ENCODE assay signal across 24 cellular contexts in the genomic region with DNA sequence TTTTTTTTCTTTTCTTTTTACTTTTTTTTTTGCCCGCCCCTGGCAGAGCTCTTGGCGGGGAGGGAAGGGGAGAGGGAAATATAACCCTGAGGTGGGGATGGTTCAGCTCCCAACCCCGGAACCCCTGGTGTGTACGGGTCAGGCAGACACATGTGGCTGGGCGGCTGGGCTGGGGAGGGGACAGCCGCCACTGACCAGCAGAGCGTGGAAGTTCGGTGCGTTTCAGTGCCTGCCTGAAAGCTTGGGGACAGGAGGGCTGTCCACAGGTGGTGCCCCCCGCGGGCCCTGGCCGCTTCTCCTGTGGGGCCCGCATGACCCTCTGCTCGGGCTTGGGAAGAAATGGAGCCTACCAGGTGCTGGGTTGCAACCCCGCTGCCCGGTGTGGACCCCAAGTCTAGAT. TPM values are rescaled to one million over a fixed set of nuclear protein-coding genes. Genes with fewer than 3 reads are reported as not detected.
DNase-seq lines count a peak whose midpoint lies in the region; ATAC-seq, FAIRE-seq and TF ChIP-seq lines count a peak whose summit lies in the region.
"Had no signal": no experiment of that assay in that cellular context is flagged by ENCODE, and none has a peak within 500 bp of the region (broad histone marks: within the 10 kb centered on the region; RNA-seq: fewer than 3 reads in every experiment).

No MANE protein-coding gene starts in this region.

- intact Hi-C loops in Caco-2 (cut with micrococcal nuclease; ENCODE audit: unreplicated experiment) (no loop called here), K562 (cut with micrococcal nuclease) (no loop called here), psoas muscle (cut with DNase I) (loop anchor here in 1 of 2 donors (5.0 kb wide), 1 partner anchor 37 kb away; no protein-coding TSS in a partner anchor)

- no peak overlapping the region for H3K27ac Mint-ChIP-seq in Caco-2 (ENCODE audit: unreplicated experiment)
- H3K27ac Mint-ChIP-seq: CD4-positive, CD25-positive, alpha-beta regulatory T cell; GM23338 had no signal

- no peak for TF ChIP-seq POLR2A in K562 (conservative IDR thresholded peaks at IDR 0.05)

- H3K9me3 ChIP-seq in Caco-2, result no peaks in the 10 kb centered on the region
- H3K9me3 ChIP-seq in K562 (replicated peaks; ENCODE audit: control insufficient read depth, insufficient read depth, low read depth, low read length), result no peaks in the 10 kb centered on the region
- no peaks in the 10 kb centered on the region for H3K9me3 ChIP-seq in psoas muscle
- H3K9me3 ChIP-seq: HAP-1 had no signal

- H3K27ac ChIP-seq in K562 (ENCODE audit: extremely low read depth, low read depth, low read length), result no peak overlapping the region
- H3K27ac ChIP-seq in psoas muscle, result peak overlapping the region; percentile 30
- H3K27ac ChIP-seq: HL-60 had no signal

- TF ChIP-seq CTCF in Caco-2 (IDR thresholded peaks at IDR 0.05; ENCODE audit: insufficient read depth in 1 of 2, low read depth in 1 of 2, low read length in 1 of 2, severe bottlenecking in 1 of 2, unreplicated experiment in 1 of 2), result no peak
- no peak for TF ChIP-seq CTCF in K562 (IDR thresholded peaks at IDR 0.05 in 2 of 3, conservative IDR thresholded peaks at IDR 0.05 in 1 of 3; ENCODE audit: insufficient read depth in 2 of 3, low read depth in 1 of 3, low read length in 3 of 3)
- TF ChIP-seq CTCF in psoas muscle (IDR thresholded peaks at IDR 0.05), result no peak

- TF ChIP-seq RAD21 in Ishikawa (IDR thresholded peaks at IDR 0.05; ENCODE audit: low read depth) (no peak), K562 (CRISPR knock-in tag; conservative IDR thresholded peaks at IDR 0.05 in 1 of 2, IDR thresholded peaks at IDR 0.05 in 1 of 2) (no peak)

- H3K36me3 ChIP-seq in Caco-2 (ENCODE audit: control insufficient read depth, insufficient read depth, low read length) (no peaks in the 10 kb centered on the region), K562 (ENCODE audit: control insufficient read depth, insufficient read depth, low read length) (peaks cover 28% of the 10 kb centered on the region; the same call in 2 of the 3 replicates), psoas muscle (ENCODE audit: insufficient read depth in 1 of 2, low read depth in 1 of 2) (peaks cover 0 to 47% of the 10 kb centered on the region in 2 donors)

- 91% methylated on average over 13 of the region's 16 CpGs for WGBS in K562 (ENCODE audit: insufficient coverage, low coverage, missing lambda C conversion rate)
- 92 to 94% (median 92%) methylated on average over 14 to 16 of the region's 16 CpGs for WGBS in psoas muscle, 3 donors

- in situ Hi-C loops in K562 (cut with MboI), result no loop called here

- no peak overlapping the region for H3K4me3 Mint-ChIP-seq in Caco-2 (ENCODE audit: unreplicated experiment)
- H3K4me3 Mint-ChIP-seq: CD4-positive, CD25-positive, alpha-beta regulatory T cell; GM23338 had no signal

- peaks cover 23% of the 10 kb centered on the region for H3K36me3 Mint-ChIP-seq in Caco-2 (ENCODE audit: insufficient read depth, unreplicated experiment)

- BruUV-seq in Caco-2 (replicated peaks; lab: Mats Ljungman, UMichigan) (TSS peak; percentile 91), K562 (replicated peaks; lab: Mats Ljungman, UMichigan) (TSS peak; percentile 93)

- H3K27me3 Mint-ChIP-seq in Caco-2 (ENCODE audit: insufficient read depth, unreplicated experiment), result no peaks in the 10 kb centered on the region
- H3K27me3 Mint-ChIP-seq: CD4-positive, CD25-positive, alpha-beta regulatory T cell had no signal

- H3K4me2 ChIP-seq in K562 (ENCODE audit: insufficient read depth, low read length), result no peak overlapping the region
- H3K4me2 ChIP-seq: GM23338 had no signal

- no peaks in the 10 kb centered on the region for H3K9me1 ChIP-seq in K562 (ENCODE audit: control insufficient read depth, insufficient read depth, low read length)

- H4K20me1 ChIP-seq in K562 (replicated peaks; ENCODE audit: control insufficient read depth, insufficient read depth, low read length), result no peaks in the 10 kb centered on the region; the same call in 1 of the 2 replicates

- FAIRE-seq in K562 (lab: Jason Lieb, UNC), result no peak

- H3K27me3 ChIP-seq in Caco-2 (replicated peaks; ENCODE audit: control insufficient read depth, insufficient read depth, low read length) (no peaks in the 10 kb centered on the region), K562 (ENCODE audit: control insufficient read depth in 2 of 2, insufficient read depth in 2 of 2, low read length in 2 of 2) (no peaks in the 10 kb centered on the region), psoas muscle (ENCODE audit: insufficient read depth in 3 of 3, low read length in 2 of 3) (no peaks in the 10 kb centered on the region)

- CTCF ChIA-PET in Caco-2 (lab: Charles Lee) (no interaction called here), K562 (lab: Yijun Ruan, JAX; ENCODE audit: low intra/inter-chr PET ratio) (no interaction called here)

- no peaks in the 10 kb centered on the region for H3K4me1 Mint-ChIP-seq in Caco-2 (ENCODE audit: low read depth, unreplicated experiment)
- H3K4me1 Mint-ChIP-seq: CD4-positive, CD25-positive, alpha-beta regulatory T cell had no signal

- TF ChIP-seq EP300 in Ishikawa (IDR thresholded peaks at IDR 0.05; ENCODE audit: borderline replicate concordance), result peak; percentile 32; the same call in 1 of the 2 replicates
- TF ChIP-seq EP300 in K562 (IDR thresholded peaks at IDR 0.05; ENCODE audit: low read length), result no peak

- H3K9me3 Mint-ChIP-seq in Caco-2 (ENCODE audit: unreplicated experiment), result no peaks in the 10 kb centered on the region

- no peak overlapping the region for H2AFZ ChIP-seq in K562 (ENCODE audit: low read depth, low read length)
- H2AFZ ChIP-seq: GM23338 had no signal

- H3K4me3 ChIP-seq in Caco-2 (ENCODE audit: low read depth, low read length), result no peak overlapping the region
- H3K4me3 ChIP-seq in K562, result no peak overlapping the region
- H3K4me3 ChIP-seq in psoas muscle, result no peak overlapping the region
- H3K4me3 ChIP-seq: GM23338, HAP-1 had no signal

- DNase-seq in Caco-2, result no peak
- no peak for DNase-seq in K562 (ENCODE audit: extremely low read depth in 1 of 4, low spot score in 3 of 4)
- DNase-seq in psoas muscle, result no peak
- DNase-seq in SIG-M5 treated with dmso at 0.1 percent for 504 hours (lab: John Stamatoyannopoulos, UW; ENCODE audit: unreplicated experiment), result no peak
- DNase-seq: CD4-positive, CD25-positive, alpha-beta regulatory T cell; DMS 273 treated with DMSO at 0.1 percent for 48 hours; DND-41; MV-4-11; NCI-H1105 treated with DMSO at 0.1 percent for 48 hours; NCI-H1694; NCI-H2081; NCI-H2171; NCI-H345; NCI-H524 treated with DMSO at 0.1 percent for 48 hours; NCI-H82; RPMI8226; SIG-M5 had no signal

- ATAC-seq in K562, result no peak
- ATAC-seq in psoas muscle, result no peak
- ATAC-seq in GM21619 (IDR thresholded peaks at IDR 0.05; ENCODE audit: unreplicated experiment), result no peak
- no peak for ATAC-seq in HG03095 (IDR thresholded peaks at IDR 0.05; ENCODE audit: unreplicated experiment)
- ATAC-seq: GM23338, SK-N-SH treated with all-trans-retinoic acid at 6 μM for 48 hours had no signal

- POLR2A ChIA-PET in Caco-2 (lab: Charles Lee), result no interaction called here
- POLR2A ChIA-PET in K562 (lab: Yijun Ruan, JAX), result no interaction called here

- peaks cover 8% of the 10 kb centered on the region for H3K4me1 ChIP-seq in Caco-2
- H3K4me1 ChIP-seq in K562 (replicated peaks in 1 of 2; ENCODE audit: control insufficient read depth in 2 of 2, insufficient read depth in 2 of 2, low read length in 2 of 2), result peaks cover 12 to 50% of the 10 kb centered on the region in 2 experiments; a peak in 4 of 5 replicates
- H3K4me1 ChIP-seq in psoas muscle, result peaks cover 22% of the 10 kb centered on the region

- H3K79me2 ChIP-seq in K562 (ENCODE audit: control insufficient read depth, insufficient read depth, low read length), result no peaks in the 10 kb centered on the region; the same call in 2 of the 3 replicates

- no peak overlapping the region for H3K9ac ChIP-seq in K562 (ENCODE audit: insufficient read depth in 1 of 2, low read depth in 2 of 2, low read length in 2 of 2)

RNA-seq across cellular contexts. Expression of a gene that starts 5.2 kb away (rescaled TPM):
- total RNA-seq in Caco-2 (2022) (106 and 109 TPM in 2 replicates), K562 (2014; rRNA removed) (131 and 143 TPM in 2 replicates), K562 (2014; rRNA removed; fragmentation: Illumina TruSeq; extraction: Trizol) (52.2 and 67.5 TPM in 2 replicates), K562 (2015; rRNA removed; fragmentation: Illumina TruSeq; extraction: Trizol) (81.6 and 83.0 TPM in 2 replicates), K562 (2021) (91.5 and 96.7 TPM in 2 replicates), psoas muscle (10 to 100 TPM; 11.4 to 24.0 (median 19.1) TPM)
- 55.1 and 137 TPM in 2 replicates for total RNA-seq in K562 (2011; cell fraction: chromatin; rRNA removed; ENCODE audit: low replicate concordance)
- total RNA-seq in K562 (2011; cell fraction: nucleolus; rRNA removed), result 204 and 212 TPM in 2 replicates
- total RNA-seq in K562 (2011; cell fraction: nucleoplasm; rRNA removed), result 127 and 144 TPM in 2 replicates
- polyA plus RNA-seq in K562 (2011; rRNA removed) (82.1 and 86.0 TPM in 2 replicates), K562 (2014; fragmentation: Illumina TruSeq; extraction: Trizol) (60.5 and 66.6 TPM in 2 replicates), K562 (2014; fragmentation: Nextera tagmentation; extraction: Ambion mirVana) (10 to 100 TPM in 1 of 2 experiments, 1 to 10 TPM in 1; 4.2 to 12.6 TPM), K562 (2014; rRNA removed) (141 and 166 TPM in 2 replicates), psoas muscle (100 to 1,000 TPM in 1 of 3 donors, 10 to 100 TPM in 2; 23.9 to 164 (median 40.0) TPM)
- polyA plus RNA-seq in K562 (2011; cell fraction: cytosol; rRNA removed), result 118 and 186 TPM in 2 replicates
- polyA plus RNA-seq in K562 (2011; cell fraction: nucleus; rRNA removed), result 46.8 and 51.5 TPM in 2 replicates
- 164 and 292 TPM in 2 replicates for polyA plus RNA-seq in K562 (2012)
- polyA minus RNA-seq in K562 (2011; rRNA and poly(A)+ RNA removed), result 17.9 and 26.4 TPM in 2 replicates
- 32.6 and 58.7 TPM in 2 replicates for polyA minus RNA-seq in K562 (2011; cell fraction: cytosol; rRNA and poly(A)+ RNA removed)
- polyA minus RNA-seq in K562 (2011; cell fraction: nucleus; rRNA and poly(A)+ RNA removed), result 14.4 and 24.1 TPM in 2 replicates

RNA-seq across cellular contexts. Expression of a gene that starts 36.0 kb away (rescaled TPM):
- total RNA-seq in Caco-2 (2022) (19.6 and 21.8 TPM in 2 replicates), K562 (2014; rRNA removed) (4.0 and 4.4 TPM in 2 replicates), K562 (2014; rRNA removed; fragmentation: Illumina TruSeq; extraction: Trizol) (4.3 and 4.6 TPM in 2 replicates), K562 (2015; rRNA removed; fragmentation: Illumina TruSeq; extraction: Trizol) (4.9 and 5.4 TPM in 2 replicates), K562 (2021) (6.5 and 9.3 TPM in 2 replicates), psoas muscle (1 to 10 TPM; 3.1 to 5.1 (median 3.8) TPM)
- total RNA-seq in K562 (2011; cell fraction: chromatin; rRNA removed; ENCODE audit: low replicate concordance), result 10.7 and 24.6 TPM in 2 replicates
- total RNA-seq in K562 (2011; cell fraction: nucleolus; rRNA removed), result 13.8 and 17.5 TPM in 2 replicates
- 10.7 and 12.8 TPM in 2 replicates for total RNA-seq in K562 (2011; cell fraction: nucleoplasm; rRNA removed)
- polyA plus RNA-seq in K562 (2011; rRNA removed) (5.7 and 8.0 TPM in 2 replicates), K562 (2014; fragmentation: Illumina TruSeq; extraction: Trizol) (6.6 and 7.3 TPM in 2 replicates), K562 (2014; fragmentation: Nextera tagmentation; extraction: Ambion mirVana) (1 to 10 TPM in 1 of 2 experiments, under 1 TPM in 1; 0.69 to 1.0 TPM), K562 (2014; rRNA removed) (6.8 and 7.3 TPM in 2 replicates), psoas muscle (1 to 10 TPM; 2.4 to 3.5 (median 2.8) TPM)
- 8.2 and 15.6 TPM in 2 replicates for polyA plus RNA-seq in K562 (2011; cell fraction: cytosol; rRNA removed)
- 3.0 and 4.8 TPM in 2 replicates for polyA plus RNA-seq in K562 (2011; cell fraction: nucleus; rRNA removed)
- polyA plus RNA-seq in K562 (2012), result 7.6 and 10.7 TPM in 2 replicates
- 4.5 and 8.6 TPM in 2 replicates for polyA minus RNA-seq in K562 (2011; rRNA and poly(A)+ RNA removed)
- 4.7 and 6.4 TPM in 2 replicates for polyA minus RNA-seq in K562 (2011; cell fraction: cytosol; rRNA and poly(A)+ RNA removed)
- polyA minus RNA-seq in K562 (2011; cell fraction: nucleus; rRNA and poly(A)+ RNA removed), result 3.0 and 4.6 TPM in 2 replicates

RNA-seq across cellular contexts. Expression of a gene that starts 48.3 kb away (rescaled TPM):
- total RNA-seq in Caco-2 (2022) (63.2 and 71.4 TPM in 2 replicates), K562 (2014; rRNA removed) (43.0 and 64.9 TPM in 2 replicates), K562 (2014; rRNA removed; fragmentation: Illumina TruSeq; extraction: Trizol) (12.7 and 16.0 TPM in 2 replicates), K562 (2015; rRNA removed; fragmentation: Illumina TruSeq; extraction: Trizol) (23.6 and 24.5 TPM in 2 replicates), K562 (2021) (60.0 and 66.7 TPM in 2 replicates), psoas muscle (10 to 100 TPM; 55.9 to 97.4 (median 78.6) TPM)
- total RNA-seq in K562 (2011; cell fraction: chromatin; rRNA removed; ENCODE audit: low replicate concordance), result 45.6 and 105 TPM in 2 replicates
- total RNA-seq in K562 (2011; cell fraction: nucleolus; rRNA removed), result 61.4 and 62.6 TPM in 2 replicates
- total RNA-seq in K562 (2011; cell fraction: nucleoplasm; rRNA removed), result 50.8 and 52.2 TPM in 2 replicates
- polyA plus RNA-seq in K562 (2011; rRNA removed) (5.4 and 7.1 TPM in 2 replicates), K562 (2014; fragmentation: Illumina TruSeq; extraction: Trizol) (33.5 and 50.1 TPM in 2 replicates), K562 (2014; fragmentation: Nextera tagmentation; extraction: Ambion mirVana) (1 to 10 TPM in 1 of 2 experiments, under 1 TPM in 1; 0.90 to 1.1 TPM), K562 (2014; rRNA removed) (27.8 and 30.6 TPM in 2 replicates), psoas muscle (100 to 1,000 TPM in 2 of 3 donors, 10 to 100 TPM in 1; 64.6 to 138 (median 108) TPM)
- 6.1 and 12.8 TPM in 2 replicates for polyA plus RNA-seq in K562 (2011; cell fraction: cytosol; rRNA removed)
- 9.6 and 23.4 TPM in 2 replicates for polyA plus RNA-seq in K562 (2011; cell fraction: nucleus; rRNA removed)
- polyA plus RNA-seq in K562 (2012), result 26.0 and 32.1 TPM in 2 replicates
- 4.6 and 8.5 TPM in 2 replicates for polyA minus RNA-seq in K562 (2011; rRNA and poly(A)+ RNA removed)
- polyA minus RNA-seq in K562 (2011; cell fraction: cytosol; rRNA and poly(A)+ RNA removed), result 17.6 and 18.5 TPM in 2 replicates
- 17.1 and 24.1 TPM in 2 replicates for polyA minus RNA-seq in K562 (2011; cell fraction: nucleus; rRNA and poly(A)+ RNA removed)
